Comparison of ENCODE assay signal across 1 cellular context in the genomic region with DNA sequence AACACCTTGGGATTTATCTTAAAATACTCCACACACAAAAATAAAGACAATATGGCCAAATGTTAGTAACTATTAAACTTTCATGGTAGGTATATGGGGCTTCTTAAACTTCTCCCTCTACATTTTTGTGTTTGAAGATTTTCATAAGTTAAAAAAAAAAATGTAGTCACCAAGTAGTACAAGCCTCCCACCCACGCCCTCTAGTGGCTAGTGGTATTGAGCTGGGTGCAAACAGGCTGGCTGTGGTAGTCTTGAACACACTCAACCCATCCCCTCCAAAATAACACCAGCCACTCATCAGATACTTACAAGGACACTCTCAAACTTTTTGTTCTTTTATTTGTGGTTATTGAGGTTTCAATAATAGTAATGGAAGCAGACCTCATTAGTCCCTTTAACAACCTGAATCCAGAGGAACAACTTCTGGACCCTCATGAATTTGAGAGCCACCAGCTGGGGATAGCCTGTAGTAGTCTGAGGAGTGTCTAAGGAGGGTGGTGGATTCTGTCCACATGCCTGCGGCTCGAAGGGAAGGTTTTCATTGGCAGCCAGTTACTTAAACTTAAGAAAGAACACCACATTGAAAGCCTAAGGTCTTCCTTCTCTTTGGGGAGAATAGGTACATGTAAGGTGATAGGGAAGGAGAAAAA.
TF ChIP-seq lines count a peak whose summit lies in the region.

No MANE protein-coding gene starts in this region.

TF ChIP-seq in K562, 482 proteins besides CTCF, POLR2A, EP300 and RAD21 (continued from another document):
- peak; percentile 14; the same call in 1 of the 2 replicates for TF ChIP-seq JUND (IDR thresholded peaks at IDR 0.05; ENCODE audit: borderline replicate concordance, low read depth, low read length)
- TF ChIP-seq JUND (tag; IDR thresholded peaks at IDR 0.05; ENCODE audit: borderline replicate concordance, low read depth, low read length), result peak; percentile 23; the same call in 1 of the 3 replicates
- no peak for TF ChIP-seq TBL1XR1 (IDR thresholded peaks at IDR 0.05; ENCODE audit: low read length in 2 of 2)
- TF ChIP-seq HNRNPLL (IDR thresholded peaks at IDR 0.05; ENCODE audit: low read depth, low read length, poor library complexity, severe bottlenecking), result no peak
- TF ChIP-seq NONO (IDR thresholded peaks at IDR 0.05; ENCODE audit: low read depth in 2 of 2, low read length in 1 of 2), result no peak
- no peak for TF ChIP-seq COPS2 (conservative IDR thresholded peaks at IDR 0.05)
- no peak for TF ChIP-seq ZNF3 (CRISPR knock-in tag; IDR thresholded peaks at IDR 0.05)
- no peak for TF ChIP-seq SAFB2 (IDR thresholded peaks at IDR 0.05; ENCODE audit: borderline replicate concordance, low read depth, low read length, severe bottlenecking)
- TF ChIP-seq, protein P1, sequence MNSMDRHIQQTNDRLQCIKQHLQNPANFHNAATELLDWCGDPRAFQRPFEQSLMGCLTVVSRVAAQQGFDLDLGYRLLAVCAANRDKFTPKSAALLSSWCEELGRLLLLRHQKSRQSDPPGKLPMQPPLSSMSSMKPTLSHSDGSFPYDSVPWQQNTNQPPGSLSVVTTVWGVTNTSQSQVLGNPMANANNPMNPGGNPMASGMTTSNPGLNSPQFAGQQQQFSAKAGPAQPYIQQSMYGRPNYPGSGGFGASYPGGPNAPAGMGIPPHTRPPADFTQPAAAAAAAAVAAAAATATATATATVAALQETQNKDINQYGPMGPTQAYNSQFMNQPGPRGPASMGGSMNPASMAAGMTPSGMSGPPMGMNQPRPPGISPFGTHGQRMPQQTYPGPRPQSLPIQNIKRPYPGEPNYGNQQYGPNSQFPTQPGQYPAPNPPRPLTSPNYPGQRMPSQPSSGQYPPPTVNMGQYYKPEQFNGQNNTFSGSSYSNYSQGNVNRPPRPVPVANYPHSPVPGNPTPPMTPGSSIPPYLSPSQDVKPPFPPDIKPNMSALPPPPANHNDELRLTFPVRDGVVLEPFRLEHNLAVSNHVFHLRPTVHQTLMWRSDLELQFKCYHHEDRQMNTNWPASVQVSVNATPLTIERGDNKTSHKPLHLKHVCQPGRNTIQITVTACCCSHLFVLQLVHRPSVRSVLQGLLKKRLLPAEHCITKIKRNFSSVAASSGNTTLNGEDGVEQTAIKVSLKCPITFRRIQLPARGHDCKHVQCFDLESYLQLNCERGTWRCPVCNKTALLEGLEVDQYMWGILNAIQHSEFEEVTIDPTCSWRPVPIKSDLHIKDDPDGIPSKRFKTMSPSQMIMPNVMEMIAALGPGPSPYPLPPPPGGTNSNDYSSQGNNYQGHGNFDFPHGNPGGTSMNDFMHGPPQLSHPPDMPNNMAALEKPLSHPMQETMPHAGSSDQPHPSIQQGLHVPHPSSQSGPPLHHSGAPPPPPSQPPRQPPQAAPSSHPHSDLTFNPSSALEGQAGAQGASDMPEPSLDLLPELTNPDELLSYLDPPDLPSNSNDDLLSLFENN (IDR thresholded peaks at IDR 0.05; ENCODE audit: low read depth in 2 of 2, low read length in 2 of 2), result no peak
- no peak for TF ChIP-seq SRSF7 (optimal IDR thresholded peaks at IDR 0.05; ENCODE audit: low read depth, low read length)
- no peak for TF ChIP-seq ILK (tag; IDR thresholded peaks at IDR 0.05; ENCODE audit: borderline replicate concordance, low read depth)
- TF ChIP-seq RBM17 (IDR thresholded peaks at IDR 0.05; ENCODE audit: borderline replicate concordance, low read depth, low read length), result no peak
- no peak for TF ChIP-seq DLX4 (CRISPR knock-in tag; IDR thresholded peaks at IDR 0.05)
- no peak for TF ChIP-seq ZNF133 (CRISPR knock-in tag; IDR thresholded peaks at IDR 0.05)
- TF ChIP-seq KLF16 (IDR thresholded peaks at IDR 0.05), result 0 out of 2 replicates have a peak, but pooled peaks have one; percentile 37
- TF ChIP-seq CBX2 (IDR thresholded peaks at IDR 0.05; ENCODE audit: insufficient read depth, low read length, poor library complexity, severe bottlenecking), result no peak
- TF ChIP-seq SMARCA5 (IDR thresholded peaks at IDR 0.05), result no peak
- no peak for TF ChIP-seq ZNF696 (CRISPR knock-in tag; conservative IDR thresholded peaks at IDR 0.05)
- TF ChIP-seq GATA2 (CRISPR knock-in tag; IDR thresholded peaks at IDR 0.05), result no peak
- TF ChIP-seq ZHX1 (conservative IDR thresholded peaks at IDR 0.05; ENCODE audit: low read length), result no peak
- TF ChIP-seq FOSL1 (tag; conservative IDR thresholded peaks at IDR 0.05), result no peak
- peak; percentile 83 for TF ChIP-seq SMC3 (conservative IDR thresholded peaks at IDR 0.05; ENCODE audit: insufficient read depth, low read depth, low read length)
- TF ChIP-seq GTF3C2 (IDR thresholded peaks at IDR 0.05; ENCODE audit: borderline replicate concordance, extremely low read depth, insufficient read length), result no peak
- no peak for TF ChIP-seq MAFG (tag; conservative IDR thresholded peaks at IDR 0.05)
- no peak for TF ChIP-seq SIX5 (IDR thresholded peaks at IDR 0.05; ENCODE audit: borderline replicate concordance in 1 of 2, insufficient read depth in 1 of 2, low read depth in 1 of 2, low read length in 2 of 2)
- TF ChIP-seq, protein P2, sequence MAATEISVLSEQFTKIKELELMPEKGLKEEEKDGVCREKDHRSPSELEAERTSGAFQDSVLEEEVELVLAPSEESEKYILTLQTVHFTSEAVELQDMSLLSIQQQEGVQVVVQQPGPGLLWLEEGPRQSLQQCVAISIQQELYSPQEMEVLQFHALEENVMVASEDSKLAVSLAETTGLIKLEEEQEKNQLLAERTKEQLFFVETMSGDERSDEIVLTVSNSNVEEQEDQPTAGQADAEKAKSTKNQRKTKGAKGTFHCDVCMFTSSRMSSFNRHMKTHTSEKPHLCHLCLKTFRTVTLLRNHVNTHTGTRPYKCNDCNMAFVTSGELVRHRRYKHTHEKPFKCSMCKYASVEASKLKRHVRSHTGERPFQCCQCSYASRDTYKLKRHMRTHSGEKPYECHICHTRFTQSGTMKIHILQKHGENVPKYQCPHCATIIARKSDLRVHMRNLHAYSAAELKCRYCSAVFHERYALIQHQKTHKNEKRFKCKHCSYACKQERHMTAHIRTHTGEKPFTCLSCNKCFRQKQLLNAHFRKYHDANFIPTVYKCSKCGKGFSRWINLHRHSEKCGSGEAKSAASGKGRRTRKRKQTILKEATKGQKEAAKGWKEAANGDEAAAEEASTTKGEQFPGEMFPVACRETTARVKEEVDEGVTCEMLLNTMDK (IDR thresholded peaks at IDR 0.05; ENCODE audit: borderline replicate concordance, insufficient read depth, low read depth, low read length, poor library complexity, severe bottlenecking), result peak; percentile 15
